8 cellular contexts compared by ENCODE assay signal in the genomic region with DNA sequence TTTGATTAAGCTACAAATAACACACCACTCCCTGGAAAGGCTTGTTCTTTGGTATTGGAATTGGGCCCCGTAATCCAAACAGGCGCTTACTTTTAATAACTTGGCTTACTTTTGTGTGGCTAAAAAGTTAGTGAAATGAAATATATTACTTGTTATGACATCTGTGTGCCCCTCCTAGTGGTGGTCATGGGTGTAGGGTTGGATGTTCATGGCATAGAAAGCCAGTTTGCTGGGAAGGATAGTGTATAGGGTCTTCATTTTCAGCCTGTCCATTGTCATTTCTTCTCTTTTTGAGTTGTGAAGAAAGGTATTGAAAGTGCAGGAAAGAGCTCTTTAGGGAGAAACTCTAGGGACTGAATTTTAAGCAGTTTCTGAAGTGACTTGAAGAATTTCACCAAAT. TPM values are rescaled to one million over a fixed set of nuclear protein-coding genes. Genes with fewer than 3 reads are reported as not detected.
DNase-seq lines count a peak whose midpoint lies in the region; ATAC-seq and TF ChIP-seq lines count a peak whose summit lies in the region.

No MANE protein-coding gene starts in this region.

- H3K9me3 Mint-ChIP-seq in CD4-positive, alpha-beta memory T cell = no peaks in the 10 kb centered on the region
- H3K9me3 Mint-ChIP-seq in activated CD8-positive, alpha-beta T cell treated with anti-CD3 and anti-CD28 coated beads for 36 hours = no peaks in the 10 kb centered on the region

- DNase-seq in CD4-positive, alpha-beta memory T cell = no peak
- peak; percentile 14 for DNase-seq in H7
- peak; percentile 46 for DNase-seq in activated CD8-positive, alpha-beta T cell treated with anti-CD3 and anti-CD28 coated beads for 36 hours
- no peak for DNase-seq in right lobe of liver
- DNase-seq in left colon = no peak
- no peak for DNase-seq in UCSD-AML1 (lab: John Stamatoyannopoulos, UW; ENCODE audit: unreplicated experiment)
- DNase-seq in NOMO-1 treated with DMSO at 0.1 percent for 48 hours (lab: John Stamatoyannopoulos, UW; ENCODE audit: unreplicated experiment) = no peak
- DNase-seq in SW480 (ENCODE audit: low spot score) = no peak

- CTCF ChIA-PET in CD4-positive, alpha-beta memory T cell (lab: Charles Lee; ENCODE audit: partially characterized antibody) = interaction anchor here (0.7 to 2.9 kb wide), 27 partner anchors 8 to 109 kb away, joined by 3 to 21 read pairs (median 4); a partner anchor contains a TSS
- CTCF ChIA-PET in activated CD8-positive, alpha-beta T cell treated with anti-CD3 and anti-CD28 coated beads for 36 hours (lab: Charles Lee) = interaction anchor here (0.7 to 3.0 kb wide), 27 partner anchors 8 to 301 kb away, joined by 3 to 26 read pairs (median 4); no protein-coding TSS in a partner anchor

- ATAC-seq in activated CD8-positive, alpha-beta T cell treated with anti-CD3 and anti-CD28 coated beads for 36 hours = no peak
- ATAC-seq in right lobe of liver = peak in 2 of 4 donors; percentile 46 to 55
- ATAC-seq in left colon = no peak

- H3K27me3 ChIP-seq in CD4-positive, alpha-beta memory T cell (ENCODE audit: insufficient read depth, low read length) = no peaks in the 10 kb centered on the region
- H3K27me3 ChIP-seq in H7 (ENCODE audit: control insufficient read depth, insufficient read depth, low read length) (no peaks in the 10 kb centered on the region), right lobe of liver (no peaks in the 10 kb centered on the region)

- no peaks in the 10 kb centered on the region for H3K27me3 Mint-ChIP-seq in CD4-positive, alpha-beta memory T cell
- H3K27me3 Mint-ChIP-seq in activated CD8-positive, alpha-beta T cell treated with anti-CD3 and anti-CD28 coated beads for 36 hours = no peaks in the 10 kb centered on the region

- no peaks in the 10 kb centered on the region for H3K9me3 ChIP-seq in CD4-positive, alpha-beta memory T cell (ENCODE audit: control insufficient read depth in 1 of 2, low read length in 2 of 2)
- H3K9me3 ChIP-seq in right lobe of liver = no peaks in the 10 kb centered on the region

- no peak overlapping the region for H3K27ac ChIP-seq in CD4-positive, alpha-beta memory T cell (ENCODE audit: low read depth, low read length)
- H3K27ac ChIP-seq in right lobe of liver = no peak overlapping the region

- intact Hi-C loops in CD4-positive, alpha-beta memory T cell (cut with micrococcal nuclease) = no loop called here
- intact Hi-C loops in activated CD8-positive, alpha-beta T cell treated with anti-CD3 and anti-CD28 coated beads for 36 hours (cut with micrococcal nuclease) = loop anchor here (10.0 kb wide), 2 partner anchors 223 to 553 kb away; a partner anchor contains a TSS
- intact Hi-C loops in right lobe of liver (cut with DNase I) = no loop called here
- intact Hi-C loops in left colon (cut with DNase I, micrococcal nuclease) = no loop called here

- no peak for TF ChIP-seq POLR2A in right lobe of liver (IDR thresholded peaks at IDR 0.05)

- peaks cover 85% of the 10 kb centered on the region for H3K4me1 ChIP-seq in CD4-positive, alpha-beta memory T cell (ENCODE audit: insufficient read depth, low read length)
- H3K4me1 ChIP-seq in right lobe of liver = peaks cover 0 to 6% (median 0%) of the 10 kb centered on the region in 4 donors

- POLR2A ChIA-PET in CD4-positive, alpha-beta memory T cell (lab: Charles Lee; ENCODE audit: partially characterized antibody) = interaction anchor here (0.8 to 11.1 kb wide), 15 partner anchors 6 to 100 kb away, joined by 3 to 283 read pairs (median 6); no protein-coding TSS in a partner anchor
- POLR2A ChIA-PET in activated CD8-positive, alpha-beta T cell treated with anti-CD3 and anti-CD28 coated beads for 36 hours (lab: Charles Lee) = interaction anchor here (0.9 to 1.1 kb wide), 3 partner anchors 30 to 102 kb away, joined by 3 to 4 read pairs (median 4); no protein-coding TSS in a partner anchor

- H3K36me3 Mint-ChIP-seq in CD4-positive, alpha-beta memory T cell = peaks cover 81 to 92% of the 10 kb centered on the region in 2 donors
- peaks cover 65% of the 10 kb centered on the region for H3K36me3 Mint-ChIP-seq in activated CD8-positive, alpha-beta T cell treated with anti-CD3 and anti-CD28 coated beads for 36 hours (ENCODE audit: low read depth)

- peaks cover 63 to 98% (median 79%) of the 10 kb centered on the region in 4 donors for H3K4me1 Mint-ChIP-seq in CD4-positive, alpha-beta memory T cell
- peaks cover 86% of the 10 kb centered on the region for H3K4me1 Mint-ChIP-seq in activated CD8-positive, alpha-beta T cell treated with anti-CD3 and anti-CD28 coated beads for 36 hours (ENCODE audit: low read depth)

- WGBS in right lobe of liver (ENCODE audit: insufficient coverage, low coverage, low lambda C conversion rate, missing lambda C conversion rate) = 62% methylated on average over 2 of the region's 2 CpGs

- TF ChIP-seq CTCF in activated CD8-positive, alpha-beta T cell treated with anti-CD3 and anti-CD28 coated beads for 36 hours (IDR thresholded peaks at IDR 0.05) = peak; percentile 59
- TF ChIP-seq CTCF in right lobe of liver (IDR thresholded peaks at IDR 0.05) = peak; percentile 19 to 36 (median 27)

- H3K4me3 Mint-ChIP-seq in CD4-positive, alpha-beta memory T cell = peak overlapping the region; percentile 53 to 100 (median 96)
- H3K4me3 Mint-ChIP-seq in activated CD8-positive, alpha-beta T cell treated with anti-CD3 and anti-CD28 coated beads for 36 hours = no peak overlapping the region

- no peak overlapping the region for H3K4me3 ChIP-seq in CD4-positive, alpha-beta memory T cell (ENCODE audit: low read length in 2 of 2)
- no peak overlapping the region for H3K4me3 ChIP-seq in H7 (ENCODE audit: insufficient read depth, low read depth, low read length)
- no peak overlapping the region for H3K4me3 ChIP-seq in right lobe of liver

- H3K36me3 ChIP-seq in CD4-positive, alpha-beta memory T cell (ENCODE audit: insufficient read depth, low read length) = peaks cover 25% of the 10 kb centered on the region
- H3K36me3 ChIP-seq in H7 (replicated peaks; ENCODE audit: control insufficient read depth, insufficient read depth, low read length) = no peaks in the 10 kb centered on the region; the same call in none of the 2 replicates
- H3K36me3 ChIP-seq in right lobe of liver = no peaks in the 10 kb centered on the region

- H3K27ac Mint-ChIP-seq in CD4-positive, alpha-beta memory T cell = peak overlapping the region; percentile 5 to 97 (median 66)
- peak overlapping the region; percentile 47 for H3K27ac Mint-ChIP-seq in activated CD8-positive, alpha-beta T cell treated with anti-CD3 and anti-CD28 coated beads for 36 hours

RNA-seq across cellular contexts. Expression of a gene that starts 5.9 kb away (rescaled TPM):
- total RNA-seq in CD4-positive, alpha-beta memory T cell = 100 to 1,000 TPM; 108 to 119 TPM
- 10 to 100 TPM; 37.7 to 72.3 TPM for polyA plus RNA-seq in CD4-positive, alpha-beta memory T cell
- 12.2 and 15.1 TPM in 2 replicates for total RNA-seq in H7 (2014; rRNA removed; shearing (Covaris generic))
- 10 to 100 TPM; 14.3 to 17.2 TPM for total RNA-seq in activated CD8-positive, alpha-beta T cell treated with anti-CD3 and anti-CD28 coated beads for 36 hours
- total RNA-seq in right lobe of liver (1 to 10 TPM; 1.1 to 3.3 (median 1.6) TPM), left colon (10 to 100 TPM; 19.1 to 23.9 TPM)

Comparison
In these comparisons a context has a peak if more than half of its experiments do, and no peak if none do; other contexts are left out.
1. DNase-seq: peak in H7 (single experiment) and activated CD8-positive, alpha-beta T cell treated with anti-CD3 and anti-CD28 coated beads for 36 hours (single experiment); none in CD4-positive, alpha-beta memory T cell (0 of 5), right lobe of liver (0 of 3), left colon (0 of 2), UCSD-AML1 (single experiment), NOMO-1 treated with DMSO at 0.1 percent for 48 hours (single experiment) and SW480 (single experiment).